1 cellular context compared by ENCODE assay signal in the genomic region with DNA sequence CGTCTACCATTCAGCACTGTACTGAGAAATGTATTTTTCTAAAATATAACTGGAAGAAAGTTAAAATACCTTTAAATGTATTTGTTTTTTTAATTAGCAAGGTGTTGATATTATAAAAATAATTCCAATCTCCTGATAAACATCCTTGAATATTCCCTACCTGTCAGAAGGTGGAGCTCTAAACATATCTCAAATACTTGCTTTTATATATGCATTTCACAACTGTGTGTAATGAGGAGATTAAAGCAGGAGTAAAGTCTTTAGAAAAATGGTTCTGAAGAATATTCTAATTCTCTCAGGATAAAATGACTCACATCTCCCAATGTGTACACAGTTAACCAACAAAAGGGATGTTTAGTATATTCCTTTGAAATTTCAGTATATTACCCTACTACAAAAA.
TF ChIP-seq lines count a peak whose summit lies in the region.

No MANE protein-coding gene starts in this region.

TF ChIP-seq in SK-N-SH, 30 proteins besides CTCF, POLR2A, EP300 and RAD21 (continued from another document):
- TF ChIP-seq, protein P1, sequence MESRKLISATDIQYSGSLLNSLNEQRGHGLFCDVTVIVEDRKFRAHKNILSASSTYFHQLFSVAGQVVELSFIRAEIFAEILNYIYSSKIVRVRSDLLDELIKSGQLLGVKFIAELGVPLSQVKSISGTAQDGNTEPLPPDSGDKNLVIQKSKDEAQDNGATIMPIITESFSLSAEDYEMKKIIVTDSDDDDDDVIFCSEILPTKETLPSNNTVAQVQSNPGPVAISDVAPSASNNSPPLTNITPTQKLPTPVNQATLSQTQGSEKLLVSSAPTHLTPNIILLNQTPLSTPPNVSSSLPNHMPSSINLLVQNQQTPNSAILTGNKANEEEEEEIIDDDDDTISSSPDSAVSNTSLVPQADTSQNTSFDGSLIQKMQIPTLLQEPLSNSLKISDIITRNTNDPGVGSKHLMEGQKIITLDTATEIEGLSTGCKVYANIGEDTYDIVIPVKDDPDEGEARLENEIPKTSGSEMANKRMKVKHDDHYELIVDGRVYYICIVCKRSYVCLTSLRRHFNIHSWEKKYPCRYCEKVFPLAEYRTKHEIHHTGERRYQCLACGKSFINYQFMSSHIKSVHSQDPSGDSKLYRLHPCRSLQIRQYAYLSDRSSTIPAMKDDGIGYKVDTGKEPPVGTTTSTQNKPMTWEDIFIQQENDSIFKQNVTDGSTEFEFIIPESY (IDR thresholded peaks at IDR 0.05; ENCODE audit: borderline replicate concordance, low read depth), result no peak
- TF ChIP-seq EZH2phosphoT487 (IDR thresholded peaks at IDR 0.05; ENCODE audit: borderline replicate concordance, low read depth), result no peak
- no peak for TF ChIP-seq MXI1 (IDR thresholded peaks at IDR 0.05; ENCODE audit: low read depth, low read length)
- no peak for TF ChIP-seq RXRA (IDR thresholded peaks at IDR 0.05; ENCODE audit: borderline replicate concordance, low read depth)
- no peak for TF ChIP-seq TCF12 (IDR thresholded peaks at IDR 0.05)
- no peak for TF ChIP-seq YY1 (IDR thresholded peaks at IDR 0.05; ENCODE audit: low read depth)
- TF ChIP-seq, protein P2, sequence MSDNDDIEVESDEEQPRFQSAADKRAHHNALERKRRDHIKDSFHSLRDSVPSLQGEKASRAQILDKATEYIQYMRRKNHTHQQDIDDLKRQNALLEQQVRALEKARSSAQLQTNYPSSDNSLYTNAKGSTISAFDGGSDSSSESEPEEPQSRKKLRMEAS (IDR thresholded peaks at IDR 0.05; ENCODE audit: low read depth), result no peak
- TF ChIP-seq CHD2 (IDR thresholded peaks at IDR 0.05; ENCODE audit: low read length, partially characterized antibody), result no peak
- TF ChIP-seq NRF1 (IDR thresholded peaks at IDR 0.05; ENCODE audit: low read depth, low read length), result no peak
- no peak for TF ChIP-seq SIN3A (IDR thresholded peaks at IDR 0.05; ENCODE audit: borderline replicate concordance, low read depth, low read length)
- no peak for TF ChIP-seq NFIC (IDR thresholded peaks at IDR 0.05; ENCODE audit: borderline replicate concordance)
- no peak for TF ChIP-seq MEF2A (IDR thresholded peaks at IDR 0.05; ENCODE audit: borderline replicate concordance, low read depth)
- TF ChIP-seq POLR2AphosphoS5 (IDR thresholded peaks at IDR 0.05; ENCODE audit: low read depth, low read length), result no peak
- TF ChIP-seq FOXJ3 (CRISPR knock-in tag; IDR thresholded peaks at IDR 0.05), result no peak
- TF ChIP-seq GATA2 (CRISPR knock-in tag; IDR thresholded peaks at IDR 0.05), result no peak
